ENCODE assay signal across 1 cellular context in the genomic region with DNA sequence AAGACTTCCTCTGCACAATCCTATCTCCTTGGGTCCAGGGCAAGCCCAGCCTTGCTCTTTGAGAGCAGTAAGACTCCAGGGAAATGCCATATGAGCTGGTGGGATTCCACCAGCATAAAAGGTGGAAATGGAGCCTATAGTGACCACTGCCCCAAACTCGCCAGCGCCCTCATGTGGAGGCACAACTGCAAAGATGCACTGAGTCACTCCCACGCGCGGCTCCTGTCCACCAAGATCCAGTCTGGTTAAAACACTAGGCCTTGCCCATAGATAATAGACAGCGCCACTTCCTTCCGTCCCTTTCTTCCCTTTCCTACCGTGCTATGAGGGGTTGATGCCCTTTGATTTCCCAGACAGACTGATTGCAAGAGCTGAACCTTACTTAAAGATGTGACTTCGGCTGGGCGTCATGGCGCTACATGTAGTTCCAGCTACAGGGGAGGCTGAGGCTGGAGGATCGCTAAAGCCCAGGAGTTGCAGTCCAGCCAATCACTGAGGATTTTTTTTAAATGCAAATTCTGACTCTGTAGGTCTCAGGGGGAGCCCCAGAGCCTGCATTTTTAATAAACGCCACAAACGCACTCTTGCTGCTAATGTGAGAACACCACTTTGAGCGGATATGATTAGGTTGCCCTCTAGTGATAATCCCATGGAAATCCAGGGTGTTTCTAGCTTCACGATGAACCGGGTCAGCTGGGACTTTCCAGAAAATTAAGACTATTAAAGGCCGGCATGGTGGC.
TF ChIP-seq lines count a peak whose summit lies in the region.

No MANE protein-coding gene starts in this region.

TF ChIP-seq in WTC11, 78 proteins besides CTCF, POLR2A, EP300 and RAD21 (continued from another document):
- TF ChIP-seq PRDM15 (CRISPR knock-in tag; IDR thresholded peaks at IDR 0.05): no peak
